ENCODE assay signal across 1 cellular context in genomic region chr2:78541451-78542267, GRCh38.
A peak's percentile ranks its signal among the peaks of the same experiment; 100 is the strongest.
TF ChIP-seq lines count a peak whose summit lies in the region.

No MANE protein-coding gene starts in this region.

TF ChIP-seq in HepG2, 621 proteins besides CTCF, POLR2A, EP300 and RAD21 (continued from another document and continues in another):
- TF ChIP-seq ZNF121 (CRISPR knock-in tag; IDR thresholded peaks at IDR 0.05) (no peak), ZNF33A (CRISPR knock-in tag; IDR thresholded peaks at IDR 0.05; ENCODE audit: borderline replicate concordance) (0 out of 2 replicates have a peak, but pooled peaks have one; percentile 79), ZSCAN9 (CRISPR knock-in tag; IDR thresholded peaks at IDR 0.05; ENCODE audit: borderline replicate concordance) (no peak; the same call in 1 of the 2 replicates), KLF9 (CRISPR knock-in tag; IDR thresholded peaks at IDR 0.05; ENCODE audit: low read depth) (peak; percentile 22; the same call in 1 of the 2 replicates), PAX8 (CRISPR knock-in tag; IDR thresholded peaks at IDR 0.05; ENCODE audit: borderline replicate concordance) (no peak), SSRP1 (CRISPR knock-in tag; IDR thresholded peaks at IDR 0.05) (no peak), TAF1 (CRISPR knock-in tag; IDR thresholded peaks at IDR 0.05) (peak; percentile 96), HDAC1 (CRISPR knock-in tag; IDR thresholded peaks at IDR 0.05) (peak; percentile 84), LBX2 (CRISPR knock-in tag; IDR thresholded peaks at IDR 0.05; ENCODE audit: borderline replicate concordance) (no peak), SP1 (IDR thresholded peaks at IDR 0.05) (no peak), SP1 (CRISPR knock-in tag; IDR thresholded peaks at IDR 0.05) (peak; percentile 48; the same call in 1 of the 2 replicates), ZNF773 (CRISPR knock-in tag; IDR thresholded peaks at IDR 0.05; ENCODE audit: borderline replicate concordance) (no peak), ZFY (CRISPR knock-in tag; IDR thresholded peaks at IDR 0.05) (peak; percentile 93), GTF3A (CRISPR knock-in tag; conservative IDR thresholded peaks at IDR 0.05) (no peak), TGIF2 (CRISPR knock-in tag; IDR thresholded peaks at IDR 0.05) (peak; percentile 93), REPIN1 (CRISPR knock-in tag; IDR thresholded peaks at IDR 0.05; ENCODE audit: borderline replicate concordance, low read depth) (peak; percentile 89; the same call in 1 of the 2 replicates), XBP1 (CRISPR knock-in tag; IDR thresholded peaks at IDR 0.05) (0 out of 2 replicates have a peak, but pooled peaks have one; percentile 44), MYC (CRISPR knock-in tag; IDR thresholded peaks at IDR 0.05; ENCODE audit: borderline replicate concordance) (peak; percentile 78), MED8 (CRISPR knock-in tag; IDR thresholded peaks at IDR 0.05; ENCODE audit: insufficient replicate concordance) (peak; percentile 58), ZNF24 (IDR thresholded peaks at IDR 0.05) (no peak), CSRNP2 (CRISPR knock-in tag; conservative IDR thresholded peaks at IDR 0.05; ENCODE audit: low read depth) (no peak), SNAPC2 (CRISPR knock-in tag; IDR thresholded peaks at IDR 0.05) (0 out of 2 replicates have a peak, but pooled peaks have one; percentile 56), ZBTB37 (CRISPR knock-in tag; IDR thresholded peaks at IDR 0.05) (0 out of 2 replicates have a peak, but pooled peaks have one; percentile 12), MATR3 (CRISPR knock-in tag; IDR thresholded peaks at IDR 0.05) (no peak), ZBTB2 (CRISPR knock-in tag; IDR thresholded peaks at IDR 0.05; ENCODE audit: low read depth) (0 out of 2 replicates have a peak, but pooled peaks have one; percentile 36), MLLT10 (CRISPR knock-in tag; IDR thresholded peaks at IDR 0.05) (no peak), PITX1 (CRISPR knock-in tag; IDR thresholded peaks at IDR 0.05) (peak; percentile 95), GABPB1 (CRISPR knock-in tag; IDR thresholded peaks at IDR 0.05) (peak; percentile 77), HOXD1 (CRISPR knock-in tag; IDR thresholded peaks at IDR 0.05) (peak; percentile 74; the same call in 1 of the 2 replicates), ZNF101 (CRISPR knock-in tag; IDR thresholded peaks at IDR 0.05; ENCODE audit: borderline replicate concordance, low read depth) (no peak), ZNF770 (CRISPR knock-in tag; IDR thresholded peaks at IDR 0.05) (peak; percentile 23; the same call in 1 of the 2 replicates), HNRNPL (IDR thresholded peaks at IDR 0.05; ENCODE audit: low read depth, low read length) (no peak), CCAR2 (optimal IDR thresholded peaks at IDR 0.05; ENCODE audit: low read depth, low read length) (no peak), SIN3B (IDR thresholded peaks at IDR 0.05; ENCODE audit: low read length) (no peak), ZFP36 (IDR thresholded peaks at IDR 0.05; ENCODE audit: borderline replicate concordance, low read depth, low read length, partially characterized antibody) (no peak), TFE3 (CRISPR knock-in tag; IDR thresholded peaks at IDR 0.05) (peak; percentile 62), HNRNPLL (IDR thresholded peaks at IDR 0.05; ENCODE audit: low read depth, low read length, poor library complexity, severe bottlenecking) (no peak), ZNF460 (CRISPR knock-in tag; IDR thresholded peaks at IDR 0.05; ENCODE audit: borderline replicate concordance) (no peak), PHF5A (CRISPR knock-in tag; IDR thresholded peaks at IDR 0.05; ENCODE audit: low read depth, unreplicated experiment) (peak; percentile 48), MAFK (conservative IDR thresholded peaks at IDR 0.05 in 1 of 2, IDR thresholded peaks at IDR 0.05 in 1 of 2; ENCODE audit: low read length in 2 of 2) (peak; percentile 88 to 97)
- TF ChIP-seq, protein P1, sequence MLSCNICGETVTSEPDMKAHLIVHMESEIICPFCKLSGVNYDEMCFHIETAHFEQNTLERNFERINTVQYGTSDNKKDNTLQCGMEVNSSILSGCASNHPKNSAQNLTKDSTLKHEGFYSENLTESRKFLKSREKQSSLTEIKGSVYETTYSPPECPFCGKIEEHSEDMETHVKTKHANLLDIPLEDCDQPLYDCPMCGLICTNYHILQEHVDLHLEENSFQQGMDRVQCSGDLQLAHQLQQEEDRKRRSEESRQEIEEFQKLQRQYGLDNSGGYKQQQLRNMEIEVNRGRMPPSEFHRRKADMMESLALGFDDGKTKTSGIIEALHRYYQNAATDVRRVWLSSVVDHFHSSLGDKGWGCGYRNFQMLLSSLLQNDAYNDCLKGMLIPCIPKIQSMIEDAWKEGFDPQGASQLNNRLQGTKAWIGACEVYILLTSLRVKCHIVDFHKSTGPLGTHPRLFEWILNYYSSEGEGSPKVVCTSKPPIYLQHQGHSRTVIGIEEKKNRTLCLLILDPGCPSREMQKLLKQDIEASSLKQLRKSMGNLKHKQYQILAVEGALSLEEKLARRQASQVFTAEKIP (CRISPR knock-in tag; IDR thresholded peaks at IDR 0.05; ENCODE audit: borderline replicate concordance), result no peak
- TF ChIP-seq, protein P2, sequence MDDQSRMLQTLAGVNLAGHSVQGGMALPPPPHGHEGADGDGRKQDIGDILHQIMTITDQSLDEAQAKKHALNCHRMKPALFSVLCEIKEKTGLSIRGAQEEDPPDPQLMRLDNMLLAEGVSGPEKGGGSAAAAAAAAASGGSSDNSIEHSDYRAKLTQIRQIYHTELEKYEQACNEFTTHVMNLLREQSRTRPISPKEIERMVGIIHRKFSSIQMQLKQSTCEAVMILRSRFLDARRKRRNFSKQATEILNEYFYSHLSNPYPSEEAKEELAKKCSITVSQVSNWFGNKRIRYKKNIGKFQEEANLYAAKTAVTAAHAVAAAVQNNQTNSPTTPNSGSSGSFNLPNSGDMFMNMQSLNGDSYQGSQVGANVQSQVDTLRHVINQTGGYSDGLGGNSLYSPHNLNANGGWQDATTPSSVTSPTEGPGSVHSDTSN (CRISPR knock-in tag; IDR thresholded peaks at IDR 0.05; ENCODE audit: borderline replicate concordance), result no peak
- TF ChIP-seq, protein P3, sequence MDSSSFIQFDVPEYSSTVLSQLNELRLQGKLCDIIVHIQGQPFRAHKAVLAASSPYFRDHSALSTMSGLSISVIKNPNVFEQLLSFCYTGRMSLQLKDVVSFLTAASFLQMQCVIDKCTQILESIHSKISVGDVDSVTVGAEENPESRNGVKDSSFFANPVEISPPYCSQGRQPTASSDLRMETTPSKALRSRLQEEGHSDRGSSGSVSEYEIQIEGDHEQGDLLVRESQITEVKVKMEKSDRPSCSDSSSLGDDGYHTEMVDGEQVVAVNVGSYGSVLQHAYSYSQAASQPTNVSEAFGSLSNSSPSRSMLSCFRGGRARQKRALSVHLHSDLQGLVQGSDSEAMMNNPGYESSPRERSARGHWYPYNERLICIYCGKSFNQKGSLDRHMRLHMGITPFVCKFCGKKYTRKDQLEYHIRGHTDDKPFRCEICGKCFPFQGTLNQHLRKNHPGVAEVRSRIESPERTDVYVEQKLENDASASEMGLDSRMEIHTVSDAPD (CRISPR knock-in tag; IDR thresholded peaks at IDR 0.05), result no peak
- TF ChIP-seq, protein P4, sequence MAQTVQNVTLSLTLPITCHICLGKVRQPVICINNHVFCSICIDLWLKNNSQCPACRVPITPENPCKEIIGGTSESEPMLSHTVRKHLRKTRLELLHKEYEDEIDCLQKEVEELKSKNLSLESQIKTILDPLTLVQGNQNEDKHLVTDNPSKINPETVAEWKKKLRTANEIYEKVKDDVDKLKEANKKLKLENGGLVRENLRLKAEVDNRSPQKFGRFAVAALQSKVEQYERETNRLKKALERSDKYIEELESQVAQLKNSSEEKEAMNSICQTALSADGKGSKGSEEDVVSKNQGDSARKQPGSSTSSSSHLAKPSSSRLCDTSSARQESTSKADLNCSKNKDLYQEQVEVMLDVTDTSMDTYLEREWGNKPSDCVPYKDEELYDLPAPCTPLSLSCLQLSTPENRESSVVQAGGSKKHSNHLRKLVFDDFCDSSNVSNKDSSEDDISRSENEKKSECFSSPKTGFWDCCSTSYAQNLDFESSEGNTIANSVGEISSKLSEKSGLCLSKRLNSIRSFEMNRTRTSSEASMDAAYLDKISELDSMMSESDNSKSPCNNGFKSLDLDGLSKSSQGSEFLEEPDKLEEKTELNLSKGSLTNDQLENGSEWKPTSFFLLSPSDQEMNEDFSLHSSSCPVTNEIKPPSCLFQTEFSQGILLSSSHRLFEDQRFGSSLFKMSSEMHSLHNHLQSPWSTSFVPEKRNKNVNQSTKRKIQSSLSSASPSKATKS (CRISPR knock-in tag; IDR thresholded peaks at IDR 0.05), result no peak
- TF ChIP-seq, protein P5, sequence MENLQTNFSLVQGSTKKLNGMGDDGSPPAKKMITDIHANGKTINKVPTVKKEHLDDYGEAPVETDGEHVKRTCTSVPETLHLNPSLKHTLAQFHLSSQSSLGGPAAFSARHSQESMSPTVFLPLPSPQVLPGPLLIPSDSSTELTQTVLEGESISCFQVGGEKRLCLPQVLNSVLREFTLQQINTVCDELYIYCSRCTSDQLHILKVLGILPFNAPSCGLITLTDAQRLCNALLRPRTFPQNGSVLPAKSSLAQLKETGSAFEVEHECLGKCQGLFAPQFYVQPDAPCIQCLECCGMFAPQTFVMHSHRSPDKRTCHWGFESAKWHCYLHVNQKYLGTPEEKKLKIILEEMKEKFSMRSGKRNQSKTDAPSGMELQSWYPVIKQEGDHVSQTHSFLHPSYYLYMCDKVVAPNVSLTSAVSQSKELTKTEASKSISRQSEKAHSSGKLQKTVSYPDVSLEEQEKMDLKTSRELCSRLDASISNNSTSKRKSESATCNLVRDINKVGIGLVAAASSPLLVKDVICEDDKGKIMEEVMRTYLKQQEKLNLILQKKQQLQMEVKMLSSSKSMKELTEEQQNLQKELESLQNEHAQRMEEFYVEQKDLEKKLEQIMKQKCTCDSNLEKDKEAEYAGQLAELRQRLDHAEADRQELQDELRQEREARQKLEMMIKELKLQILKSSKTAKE (CRISPR knock-in tag; IDR thresholded peaks at IDR 0.05; ENCODE audit: borderline replicate concordance), result 0 out of 2 replicates have a peak, but pooled peaks have one; percentile 12
